ENCODE assay signal across 10 cellular contexts in genomic region chr2:109558076-109558882, GRCh38. TPM values are rescaled to one million over a fixed set of nuclear protein-coding genes. Genes with fewer than 3 reads are reported as not detected.
DNase-seq lines count a peak whose midpoint lies in the region; ATAC-seq and TF ChIP-seq lines count a peak whose summit lies in the region.
"Had no signal": no experiment of that assay in that cellular context is flagged by ENCODE, and none has a peak within 500 bp of the region (broad histone marks: within the 10 kb centered on the region; RNA-seq: fewer than 3 reads in every experiment).

No MANE protein-coding gene starts in this region.

- H3K27ac Mint-ChIP-seq in activated T-helper 17 cell treated with anti-CD3 and anti-CD28 coated beads, Interleukin-2, amount 50 U/mL, for 72 hours, result no peak overlapping the region

- no peak for TF ChIP-seq CTCF in fibroblast of lung (conservative IDR thresholded peaks at IDR 0.05 in 1 of 2, IDR thresholded peaks at IDR 0.05 in 1 of 2; ENCODE audit: low read depth in 1 of 2, low read length in 2 of 2)
- no peak for TF ChIP-seq CTCF in smooth muscle cell (IDR thresholded peaks at IDR 0.05; ENCODE audit: borderline replicate concordance, insufficient read depth, poor library complexity, severe bottlenecking)

- DNase-seq in NCI-H2029 treated with DMSO at 0.1 percent for 48 hours (lab: John Stamatoyannopoulos, UW), result peak; percentile 0
- DNase-seq in NCI-H2029 (lab: John Stamatoyannopoulos, UW), result no peak
- peak; percentile 87 for DNase-seq in RPMI7951 (ENCODE audit: low read depth)
- peak; percentile 66 to 86 for DNase-seq in fibroblast of lung (ENCODE audit: low read depth in 2 of 2)
- no peak for DNase-seq in smooth muscle cell (lab: John Stamatoyannopoulos, UW; ENCODE audit: unreplicated experiment)
- no peak for DNase-seq in NCI-H446 (lab: John Stamatoyannopoulos, UW)
- no peak for DNase-seq in effector CD4-positive, alpha-beta T cell
- DNase-seq: NCI-H1436 treated with DMSO at 0.1 percent for 48 hours had no signal

- H3F3A ChIP-seq in smooth muscle cell (ENCODE audit: low read depth), result no peaks in the 10 kb centered on the region

- H3K27ac ChIP-seq in fibroblast of lung (ENCODE audit: insufficient read depth, low read length), result no peak overlapping the region
- peak overlapping the region; percentile 10 for H3K27ac ChIP-seq in smooth muscle cell (ENCODE audit: low read depth)

- no peaks in the 10 kb centered on the region for H3K36me3 Mint-ChIP-seq in activated T-helper 17 cell treated with anti-CD3 and anti-CD28 coated beads, Interleukin-2, amount 50 U/mL, for 72 hours (ENCODE audit: low read depth)

- no peak overlapping the region for H3K4me3 Mint-ChIP-seq in activated T-helper 17 cell treated with anti-CD3 and anti-CD28 coated beads, Interleukin-2, amount 50 U/mL, for 72 hours

- H3K4me3 ChIP-seq in fibroblast of lung (replicated peaks in 1 of 4; ENCODE audit: control extremely low read depth in 1 of 4, insufficient read depth in 1 of 4, low read depth in 3 of 4, low read length in 4 of 4), result no peak overlapping the region
- H3K4me3 ChIP-seq in smooth muscle cell, result no peak overlapping the region
- H3K4me3 ChIP-seq: lung had no signal

- H3K9ac ChIP-seq in fibroblast of lung (ENCODE audit: insufficient read depth, low read length) (no peak overlapping the region), smooth muscle cell (ENCODE audit: low read depth) (no peak overlapping the region)

- no peak overlapping the region for H2AFZ ChIP-seq in fibroblast of lung (ENCODE audit: low read length)
- H2AFZ ChIP-seq in smooth muscle cell (ENCODE audit: low read depth), result no peak overlapping the region

- H3K4me1 ChIP-seq in fibroblast of lung (ENCODE audit: control insufficient read depth, extremely low read depth, insufficient read depth, low read length), result no peaks in the 10 kb centered on the region
- no peaks in the 10 kb centered on the region for H3K4me1 ChIP-seq in smooth muscle cell (ENCODE audit: low read depth)

- no peak overlapping the region for H3K4me2 ChIP-seq in fibroblast of lung (ENCODE audit: extremely low read depth, insufficient read depth, low read length)
- H3K4me2 ChIP-seq in smooth muscle cell, result no peak overlapping the region

- no peaks in the 10 kb centered on the region for H3K9me3 Mint-ChIP-seq in activated T-helper 17 cell treated with anti-CD3 and anti-CD28 coated beads, Interleukin-2, amount 50 U/mL, for 72 hours

- H3K4me1 Mint-ChIP-seq in activated T-helper 17 cell treated with anti-CD3 and anti-CD28 coated beads, Interleukin-2, amount 50 U/mL, for 72 hours, result no peaks in the 10 kb centered on the region

- no peak for ATAC-seq in activated T-helper 17 cell treated with anti-CD3 and anti-CD28 coated beads, Interleukin-2, amount 50 U/mL, for 72 hours (replicated peaks)

- H3K9me3 ChIP-seq in fibroblast of lung (ENCODE audit: control insufficient read depth, insufficient read depth, low read depth, low read length) (no peaks in the 10 kb centered on the region), smooth muscle cell (replicated peaks; ENCODE audit: low read depth) (no peaks in the 10 kb centered on the region)

- WGBS in smooth muscle cell (ENCODE audit: low lambda C conversion rate), result 77% methylated on average over 9 of the region's 9 CpGs

- H3K36me3 ChIP-seq in fibroblast of lung (ENCODE audit: control insufficient read depth, insufficient read depth, low read length), result no peaks in the 10 kb centered on the region
- H3K36me3 ChIP-seq in smooth muscle cell (ENCODE audit: low read depth), result no peaks in the 10 kb centered on the region

- no peaks in the 10 kb centered on the region for H4K20me1 ChIP-seq in fibroblast of lung (ENCODE audit: control insufficient read depth, extremely low read depth, insufficient read depth, low read length)
- no peaks in the 10 kb centered on the region for H4K20me1 ChIP-seq in smooth muscle cell (ENCODE audit: low read depth)

- no peaks in the 10 kb centered on the region for H3K27me3 ChIP-seq in fibroblast of lung (ENCODE audit: control insufficient read depth, insufficient read depth, low read length)
- no peaks in the 10 kb centered on the region for H3K27me3 ChIP-seq in smooth muscle cell (ENCODE audit: low read depth)

- H3K79me2 ChIP-seq in fibroblast of lung (ENCODE audit: control insufficient read depth, insufficient read depth, low read length), result no peaks in the 10 kb centered on the region
- H3K79me2 ChIP-seq in smooth muscle cell (ENCODE audit: low read depth), result no peaks in the 10 kb centered on the region

- no peaks in the 10 kb centered on the region for H3K27me3 Mint-ChIP-seq in activated T-helper 17 cell treated with anti-CD3 and anti-CD28 coated beads, Interleukin-2, amount 50 U/mL, for 72 hours

RNA-seq across cellular contexts. Expression of gene SEPTIN10, which starts 55.5 kb away (rescaled TPM):
- 107 and 124 TPM in 2 replicates for total RNA-seq in RPMI7951 (2014; rRNA removed; shearing (Covaris generic))
- 90.3 and 101 TPM in 2 replicates for total RNA-seq in fibroblast of lung
- polyA plus RNA-seq in fibroblast of lung, result 91.1 and 99.4 TPM in 2 replicates
- 68.6 and 72.5 TPM in 2 replicates for polyA plus RNA-seq in fibroblast of lung (2012)
- 7.9 and 22.1 TPM in 2 replicates for polyA minus RNA-seq in fibroblast of lung (ENCODE audit: low replicate concordance)
- 92.1 and 102 TPM in 2 replicates for total RNA-seq in smooth muscle cell
- polyA plus RNA-seq in smooth muscle cell, result 39.2 and 48.8 TPM in 2 replicates
- total RNA-seq in activated T-helper 17 cell treated with anti-CD3 and anti-CD28 coated beads, Interleukin-2, amount 50 U/mL, for 72 hours, result 1 to 10 TPM; 3.0 to 7.5 TPM

RNA-seq across cellular contexts. Expression of gene SOWAHC, which starts 55.9 kb away (rescaled TPM):
- 6.8 and 7.2 TPM in 2 replicates for total RNA-seq in RPMI7951 (2014; rRNA removed; shearing (Covaris generic))
- total RNA-seq in fibroblast of lung (7.1 and 10.3 TPM in 2 replicates), smooth muscle cell (31.2 and 31.3 TPM in 2 replicates)
- polyA plus RNA-seq in fibroblast of lung (4.4 and 4.7 TPM in 2 replicates), smooth muscle cell (20.2 and 24.4 TPM in 2 replicates)
- 4.7 and 5.1 TPM in 2 replicates for polyA plus RNA-seq in fibroblast of lung (2012)
- 0.52 and 0.71 TPM in 2 replicates for polyA minus RNA-seq in fibroblast of lung (ENCODE audit: low replicate concordance)
- total RNA-seq in activated T-helper 17 cell treated with anti-CD3 and anti-CD28 coated beads, Interleukin-2, amount 50 U/mL, for 72 hours, result 1 to 10 TPM in 1 of 2 donors, under 1 TPM in 1; 0.45 to 1.7 TPM

Comparison
In these comparisons a context has a peak if more than half of its experiments do, and no peak if none do; other contexts are left out.
1. DNase-seq: peak in NCI-H2029 treated with DMSO at 0.1 percent for 48 hours (single experiment), RPMI7951 (single experiment) and fibroblast of lung (2 of 2); none in NCI-H2029 (single experiment), smooth muscle cell (single experiment), NCI-H446 (0 of 2) and effector CD4-positive, alpha-beta T cell (single experiment).
2. RNA of gene SEPTIN10, which starts 55.5 kb away (total RNA-seq): 107 to 124 TPM in RPMI7951, 92.1 to 102 TPM in smooth muscle cell and 90.3 to 101 TPM in fibroblast of lung; 3.0 to 7.5 TPM in activated T-helper 17 cell treated with anti-CD3 and anti-CD28 coated beads, Interleukin-2, amount 50 U/mL, for 72 hours; every median in the first group is over 10 times any median in the second.